Comparison of ENCODE assay signal across 21 cellular contexts in the genomic region with DNA sequence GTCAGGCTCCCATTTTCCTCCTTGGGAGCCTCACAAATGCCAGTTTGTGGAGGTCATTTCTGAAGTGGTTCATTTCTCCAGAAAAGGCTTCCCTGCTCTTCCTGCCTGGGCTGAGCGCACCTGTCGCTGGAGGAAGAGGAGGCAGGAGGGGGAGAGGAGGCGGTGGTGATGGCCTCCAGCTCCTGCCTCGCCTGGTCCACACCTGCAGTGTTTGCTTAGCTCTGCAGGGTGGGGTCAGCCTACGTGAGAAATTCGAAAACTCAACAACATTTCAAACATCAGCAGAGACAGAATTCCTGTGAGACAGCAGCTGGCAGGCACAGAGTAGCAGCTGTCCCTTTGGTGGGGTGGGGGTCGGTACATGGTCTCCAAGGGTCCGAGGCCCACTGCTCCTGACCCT. TPM values are rescaled to one million over a fixed set of nuclear protein-coding genes. Genes with fewer than 3 reads are reported as not detected.
DNase-seq lines count a peak whose midpoint lies in the region; ATAC-seq and TF ChIP-seq lines count a peak whose summit lies in the region.
"Had no signal": no experiment of that assay in that cellular context is flagged by ENCODE, and none has a peak within 500 bp of the region (broad histone marks: within the 10 kb centered on the region; RNA-seq: fewer than 3 reads in every experiment).

No MANE protein-coding gene starts in this region.

- TF ChIP-seq POLR2A in gastrocnemius medialis (IDR thresholded peaks at IDR 0.05): no peak

- in situ Hi-C loops in gastrocnemius medialis (cut with MboI; ENCODE audit: low sequenced_read_pairs in 4 of 4): no loop called here

- DNase-seq in DMS53 treated with DMSO at 0.1 percent for 48 hours (lab: John Stamatoyannopoulos, UW; ENCODE audit: unreplicated experiment): peak; percentile 30
- DNase-seq in NCI-H748 (lab: John Stamatoyannopoulos, UW; ENCODE audit: unreplicated experiment): peak; percentile 93
- DNase-seq in left lung: peak; percentile 19 to 33
- no peak for DNase-seq in gastrocnemius medialis
- no peak for DNase-seq in LoVo (ENCODE audit: low spot score)
- DNase-seq: activated CD8-positive, alpha-beta memory T cell treated with anti-CD3 and anti-CD28 coated beads, Interleukin-2, amount 50 U/mL, for 48 hours; brain microvascular endothelial cell; DND-41; Kasumi-1; left cardiac atrium; NCI-H524 treated with DMSO at 0.1 percent for 48 hours; stimulated activated CD4-positive, alpha-beta T cell treated with anti-CD3 and anti-CD28 coated beads, Interleukin-2, amount 100 ng/mL, for 48 hours; stimulated activated naive CD4-positive, alpha-beta T cell treated with Interleukin-2 at 50 U/mL for 16 hours had no signal

- peaks cover 5 to 53% of the 10 kb centered on the region in 2 donors for H3K4me1 ChIP-seq in left lung
- H3K4me1 ChIP-seq in gastrocnemius medialis: peaks cover 84 to 89% of the 10 kb centered on the region in 2 donors

- no peaks in the 10 kb centered on the region for H3K27me3 ChIP-seq in left lung
- no peaks in the 10 kb centered on the region for H3K27me3 ChIP-seq in gastrocnemius medialis
- H3K27me3 ChIP-seq: brain microvascular endothelial cell, neural progenitor cell, tibial artery had no signal

- TF ChIP-seq CTCF in left lung (IDR thresholded peaks at IDR 0.05): no peak
- TF ChIP-seq CTCF in gastrocnemius medialis (IDR thresholded peaks at IDR 0.05 in 4 of 5, conservative IDR thresholded peaks at IDR 0.05 in 1 of 5): no peak

- H3K4me3 ChIP-seq in left lung (no peak overlapping the region), gastrocnemius medialis (peak overlapping the region in 1 of 4 donors; percentile 24)
- H3K4me3 ChIP-seq: coronary artery, neural progenitor cell, smooth muscle cell, tibial artery had no signal

- H3K36me3 ChIP-seq in left lung (no peaks in the 10 kb centered on the region), gastrocnemius medialis (no peaks in the 10 kb centered on the region)
- H3K36me3 ChIP-seq: brain microvascular endothelial cell, neural progenitor cell, tibial artery had no signal

- intact Hi-C loops in left lung (cut with DNase I): no loop called here
- intact Hi-C loops in gastrocnemius medialis (cut with DNase I; ENCODE audit: low total_unique reads): loop anchor here (10.0 kb wide), 1 partner anchor 386 kb away; a partner anchor contains a TSS

- H3K27ac ChIP-seq in left lung (no peak overlapping the region), gastrocnemius medialis (peak overlapping the region; percentile 97 to 100 (median 99))
- H3K27ac ChIP-seq: brain microvascular endothelial cell, coronary artery, neural progenitor cell, tibial artery, VCaP had no signal

- ATAC-seq in left lung: peak; percentile 16
- ATAC-seq in gastrocnemius medialis: no peak
- no peak for ATAC-seq in GM18858 (IDR thresholded peaks at IDR 0.05; ENCODE audit: unreplicated experiment)
- no peak for ATAC-seq in GM21526 (IDR thresholded peaks at IDR 0.05; ENCODE audit: low FRiP score, unreplicated experiment)
- ATAC-seq in GM18907 (IDR thresholded peaks at IDR 0.05; ENCODE audit: unreplicated experiment): no peak
- ATAC-seq: left cardiac atrium had no signal

- H3K9me3 ChIP-seq in left lung (no peaks in the 10 kb centered on the region), gastrocnemius medialis (no peaks in the 10 kb centered on the region)
- H3K9me3 ChIP-seq: tibial artery had no signal

RNA-seq across cellular contexts. Expression of a gene that starts 7.9 kb away (rescaled TPM):
- 10 to 100 TPM; 62.2 to 92.5 TPM for total RNA-seq in left lung
- 100 to 1,000 TPM; 245 to 391 (median 274) TPM for total RNA-seq in gastrocnemius medialis

Comparison
In these comparisons a context has a peak if more than half of its experiments do, and no peak if none do; other contexts are left out.
1. DNase-seq: peak in DMS53 treated with DMSO at 0.1 percent for 48 hours (single experiment), NCI-H748 (single experiment) and left lung (2 of 2); none in gastrocnemius medialis (0 of 2) and LoVo (single experiment).
2. H3K27ac ChIP-seq: peak in gastrocnemius medialis (4 of 4); none in left lung (0 of 2).